In genomic region chr13:99636728-99637353, GRCh38 we compare ENCODE assay signal across 13 cellular contexts.
A peak's percentile ranks its signal among the peaks of the same experiment; 100 is the strongest.
DNase-seq lines count a peak whose midpoint lies in the region; ATAC-seq lines count a peak whose summit lies in the region.
"Had no signal": no experiment of that assay in that cellular context is flagged by ENCODE, and none has a peak within 500 bp of the region (broad histone marks: within the 10 kb centered on the region; RNA-seq: fewer than 3 reads in every experiment).

No MANE protein-coding gene starts in this region.

- DNase-seq in NCI-H1436 treated with DMSO at 0.1 percent for 48 hours (lab: John Stamatoyannopoulos, UW) (no peak), NCI-H2081 treated with DMSO at 0.1 percent for 48 hours (lab: John Stamatoyannopoulos, UW) (no peak), NCI-H510A (lab: John Stamatoyannopoulos, UW) (no peak)
- DNase-seq in activated CD4-positive, CD25-positive, alpha-beta regulatory T cell (lab: John Stamatoyannopoulos, UW), result no peak
- DNase-seq: activated T-cell treated with anti-CD3 and anti-CD28 coated beads, Interleukin-2, amount 50 U/mL, for 72 hours; DMS79 treated with DMSO at 0.1 percent for 48 hours; Kasumi-1; kidney; stomach had no signal

- ATAC-seq in GM18498 (IDR thresholded peaks at IDR 0.05; ENCODE audit: unreplicated experiment), result peak; percentile 80
- ATAC-seq in GM19463 (IDR thresholded peaks at IDR 0.05; ENCODE audit: unreplicated experiment), result peak; percentile 77
- peak; percentile 93 for ATAC-seq in HG02852 (IDR thresholded peaks at IDR 0.05; ENCODE audit: unreplicated experiment)
- peak; percentile 97 for ATAC-seq in HG03469 (IDR thresholded peaks at IDR 0.05; ENCODE audit: unreplicated experiment)
- ATAC-seq: activated T-cell treated with anti-CD3 and anti-CD28 coated beads, Interleukin-2, amount 50 U/mL, for 72 hours had no signal
